25 cellular contexts compared by ENCODE assay signal in the genomic region with DNA sequence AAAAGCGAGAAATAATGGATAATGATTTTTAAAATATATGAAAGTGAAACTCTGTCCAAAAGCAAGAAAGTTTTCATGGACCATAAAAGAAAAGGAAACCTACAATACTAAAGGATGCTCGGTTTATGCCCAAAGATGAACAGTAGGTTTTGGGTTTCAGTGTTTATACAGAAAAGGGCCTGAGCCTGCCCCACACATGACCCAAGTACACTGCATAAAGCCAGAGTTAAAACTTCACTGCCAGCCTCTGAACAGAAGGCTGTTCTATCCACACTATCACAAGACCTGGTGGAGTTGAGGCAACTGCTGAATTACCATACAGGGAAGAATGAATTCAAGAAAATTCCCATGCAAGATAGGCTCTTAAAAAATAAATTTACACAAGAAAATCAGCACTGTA.
A peak's percentile ranks its signal among the peaks of the same experiment; 100 is the strongest.
DNase-seq lines count a peak whose midpoint lies in the region; ATAC-seq and TF ChIP-seq lines count a peak whose summit lies in the region.
"Had no signal": no experiment of that assay in that cellular context is flagged by ENCODE, and none has a peak within 500 bp of the region (broad histone marks: within the 10 kb centered on the region; RNA-seq: fewer than 3 reads in every experiment).

No MANE protein-coding gene starts in this region.

- H2AFZ ChIP-seq in PC-9: no peak overlapping the region
- H2AFZ ChIP-seq: GM23248 had no signal

- BruUV-seq in Calu3 (replicated peaks; lab: Mats Ljungman, UMichigan) (no TSS peak), PC-9 (replicated peaks; lab: Mats Ljungman, UMichigan) (no TSS peak)

- no peaks in the 10 kb centered on the region for H4K20me1 ChIP-seq in PC-9 (ENCODE audit: insufficient read depth)

- DNase-seq in Calu3 (peak; percentile 22), PC-9 (no peak), dermis blood vessel endothelial cell (peak; percentile 27), left kidney (ENCODE audit: low read depth, low spot score) (peak; percentile 31), sciatic nerve (ENCODE audit: low spot score) (no peak)
- DNase-seq: Caco-2; CD8-positive, alpha-beta T cell; DMS 273 treated with DMSO at 0.1 percent for 48 hours; DMS79 treated with DMSO at 0.1 percent for 48 hours; GF-D8; GM23248; H7; KG1; MM.1S; NCI-H2029; NCI-H2227 treated with DMSO at 0.1 percent for 48 hours; NCI-H526 treated with DMSO at 0.1 percent for 48 hours; Peyer's patch; SIG-M5 had no signal

- H3K4me2 ChIP-seq in PC-9: peak overlapping the region; percentile 39

- ATAC-seq in HG02759 (IDR thresholded peaks at IDR 0.05; ENCODE audit: unreplicated experiment) (no peak), sciatic nerve (no peak), GM21786 (IDR thresholded peaks at IDR 0.05; ENCODE audit: unreplicated experiment) (no peak)
- ATAC-seq: CD8-positive, alpha-beta T cell; SK-N-SH treated with all-trans-retinoic acid at 6 μM for 48 hours had no signal

- CTCF ChIA-PET in Calu3 (lab: Charles Lee) (interaction anchor here (0.9 to 1.9 kb wide), 6 partner anchors 7 to 349 kb away, joined by 3 to 6 read pairs (median 5); no protein-coding TSS in a partner anchor), PC-9 (lab: Charles Lee) (no interaction called here)

- H3K79me2 ChIP-seq in PC-9 (ENCODE audit: low read depth): no peaks in the 10 kb centered on the region

- H3K27me3 Mint-ChIP-seq in Calu3 (ENCODE audit: unreplicated experiment): no peaks in the 10 kb centered on the region
- H3K27me3 Mint-ChIP-seq: B cell had no signal

- no peaks in the 10 kb centered on the region for H3K9me2 ChIP-seq in PC-9 (ENCODE audit: insufficient read depth)

- H3K36me3 ChIP-seq in PC-9 (ENCODE audit: low read depth): no peaks in the 10 kb centered on the region
- H3K36me3 ChIP-seq: Peyer's patch had no signal

- H3K4me1 ChIP-seq in PC-9 (replicated peaks; ENCODE audit: insufficient read depth): peaks cover 20% of the 10 kb centered on the region
- H3K4me1 ChIP-seq: Peyer's patch had no signal

- H3K27ac ChIP-seq in PC-9: peak overlapping the region; percentile 56
- H3K27ac ChIP-seq: 22Rv1, C4-2B, GM23248, Peyer's patch had no signal

- intact Hi-C loops in Calu3 (cut with micrococcal nuclease; ENCODE audit: unreplicated experiment): loop anchor here (2.0 to 10.0 kb wide), 7 partner anchors 66 to 624 kb away; no protein-coding TSS in a partner anchor
- intact Hi-C loops in PC-9 (cut with micrococcal nuclease; ENCODE audit: unreplicated experiment): loop anchor here (5.0 kb wide), 3 partner anchors 106 to 351 kb away; partner anchors contain the start of gene MECOM
- intact Hi-C loops in sciatic nerve (cut with DNase I): no loop called here

- H3K27me3 ChIP-seq in PC-9 (ENCODE audit: insufficient read depth, low read depth): no peaks in the 10 kb centered on the region
- H3K27me3 ChIP-seq: Peyer's patch had no signal

- no peak for TF ChIP-seq CTCF in Calu3 (IDR thresholded peaks at IDR 0.05; ENCODE audit: unreplicated experiment)
- no peak for TF ChIP-seq CTCF in PC-9 (conservative IDR thresholded peaks at IDR 0.05)

- no peaks in the 10 kb centered on the region; the same call in 1 of the 2 replicates for H3K9me3 ChIP-seq in PC-9 (ENCODE audit: insufficient read depth, low read depth)
- H3K9me3 ChIP-seq: Caco-2, Peyer's patch had no signal

- POLR2A ChIA-PET in PC-9 (lab: Charles Lee; ENCODE audit: unreplicated experiment): no interaction called here

- peaks cover 10% of the 10 kb centered on the region for H3K36me3 Mint-ChIP-seq in Calu3 (ENCODE audit: insufficient read depth, unreplicated experiment)
- H3K36me3 Mint-ChIP-seq: CD8-positive, alpha-beta T cell had no signal

- H3K4me1 Mint-ChIP-seq in Calu3 (ENCODE audit: low read depth, unreplicated experiment): peaks cover 64% of the 10 kb centered on the region
- H3K4me1 Mint-ChIP-seq: B cell had no signal

- H3F3A ChIP-seq in PC-9 (ENCODE audit: insufficient read depth, low read depth): peaks cover 16% of the 10 kb centered on the region

- H3K4me3 Mint-ChIP-seq in Calu3 (ENCODE audit: low read depth, unreplicated experiment): no peak overlapping the region
- H3K4me3 Mint-ChIP-seq: B cell; CD8-positive, alpha-beta T cell had no signal

- H3K9me3 Mint-ChIP-seq in Calu3 (ENCODE audit: low read depth, unreplicated experiment): no peaks in the 10 kb centered on the region
- H3K9me3 Mint-ChIP-seq: CD8-positive, alpha-beta T cell had no signal

- H3K4me3 ChIP-seq in PC-9: no peak overlapping the region
- H3K4me3 ChIP-seq: GM23248, Peyer's patch had no signal

- peak overlapping the region; percentile 82 for H3K27ac Mint-ChIP-seq in Calu3 (ENCODE audit: unreplicated experiment)
- H3K27ac Mint-ChIP-seq: B cell; CD8-positive, alpha-beta T cell had no signal

Comparison
In these comparisons a context has a peak if more than half of its experiments do, and no peak if none do; other contexts are left out.
1. DNase-seq: peak in Calu3 (single experiment), dermis blood vessel endothelial cell (single experiment) and left kidney (single experiment); none in PC-9 (0 of 2) and sciatic nerve (single experiment).